ENCODE assay signal across 8 cellular contexts in genomic region chr21:32727478-32727727, GRCh38. TPM values are rescaled to one million over a fixed set of nuclear protein-coding genes. Genes with fewer than 3 reads are reported as not detected.
A peak's percentile ranks its signal among the peaks of the same experiment; 100 is the strongest.
DNase-seq lines count a peak whose midpoint lies in the region; ATAC-seq and TF ChIP-seq lines count a peak whose summit lies in the region.

No MANE protein-coding gene starts in this region.

- H3K36me3 ChIP-seq in KOPT-K1 (ENCODE audit: insufficient read depth, low read length), result peaks cover 16% of the 10 kb centered on the region

- no peaks in the 10 kb centered on the region for H3K36me3 Mint-ChIP-seq in natural killer cell

- DNase-seq in AG04450 (ENCODE audit: low read depth, low spot score) (no peak), natural killer cell (no peak), iPS-NIHi7 (ENCODE audit: extremely low spot score) (no peak), NCI-H146 (lab: John Stamatoyannopoulos, UW) (no peak)

- peak overlapping the region; percentile 95 for H3K4me3 Mint-ChIP-seq in natural killer cell

- H3K27me3 Mint-ChIP-seq in natural killer cell (ENCODE audit: low read depth in 2 of 2), result no peaks in the 10 kb centered on the region

- H3K9me3 ChIP-seq in AG04450 (ENCODE audit: control insufficient read depth, insufficient read depth, low read length), result no peaks in the 10 kb centered on the region; the same call in 1 of the 2 replicates
- no peaks in the 10 kb centered on the region for H3K9me3 ChIP-seq in KOPT-K1 (ENCODE audit: insufficient read depth, low read length, poor library complexity, severe bottlenecking)

- peak overlapping the region; percentile 85 to 96 for H3K27ac Mint-ChIP-seq in natural killer cell

- no peaks in the 10 kb centered on the region for H3K9me3 Mint-ChIP-seq in natural killer cell

- TF ChIP-seq CTCF in AG04450 (IDR thresholded peaks at IDR 0.05; ENCODE audit: low read depth, low read length) (no peak), natural killer cell (IDR thresholded peaks at IDR 0.05) (no peak)

- peaks cover 31 to 32% of the 10 kb centered on the region in 2 donors for H3K4me1 Mint-ChIP-seq in natural killer cell

- H3K27ac ChIP-seq in AG04450 (ENCODE audit: low read depth, low read length) (peak overlapping the region; percentile 75), KOPT-K1 (ENCODE audit: low read depth, low read length, poor library complexity, severe bottlenecking) (peak overlapping the region; percentile 80), cingulate gyrus (ENCODE audit: low read depth, low read length) (peak overlapping the region; percentile 79)

- CTCF ChIA-PET in AG04450 (lab: Charles Lee), result interaction anchor here (0.6 to 1.1 kb wide), 3 partner anchors 70 to 127 kb away, joined by 3 to 6 read pairs (median 4); no protein-coding TSS in a partner anchor

- H3K4me3 ChIP-seq in AG04450 (ENCODE audit: low read depth, low read length), result peak overlapping the region; percentile 90

- ATAC-seq in GM19468 (IDR thresholded peaks at IDR 0.05; ENCODE audit: extremely low read depth, unreplicated experiment) (peak; percentile 4), natural killer cell (peak in 1 of 3 donors; percentile 7), HG03025 (IDR thresholded peaks at IDR 0.05; ENCODE audit: low FRiP score, unreplicated experiment) (no peak)

- H3K27me3 ChIP-seq in AG04450 (ENCODE audit: control insufficient read depth, insufficient read depth, low read length), result no peaks in the 10 kb centered on the region

- POLR2A ChIA-PET in AG04450 (lab: Yijun Ruan, JAX), result interaction anchor here (0.9 to 2.0 kb wide), 5 partner anchors 11 to 752 kb away, joined by 4 to 27 read pairs (median 4); partner anchors contain the start of genes CFAP298, PAXBP1 and TMEM50B

- intact Hi-C loops in natural killer cell (cut with micrococcal nuclease), result loop anchor here (5.0 kb wide), 1 partner anchor 915 kb away; the partner anchor contains the start of genes CRYZL1 and ITSN1

RNA-seq across cellular contexts. Expression of gene SYNJ1, which starts 0.4 kb away (rescaled TPM):
- polyA plus RNA-seq in AG04450 (2011; rRNA removed), result 5.6 and 7.3 TPM in 2 replicates
- polyA minus RNA-seq in AG04450 (2011; rRNA and poly(A)+ RNA removed), result 5.7 and 9.9 TPM in 2 replicates
- 10 to 100 TPM; 16.2 to 22.4 (median 20.1) TPM for total RNA-seq in natural killer cell

RNA-seq across cellular contexts. Expression of gene PAXBP1, which starts 44.2 kb away (rescaled TPM):
- polyA plus RNA-seq in AG04450 (2011; rRNA removed), result 21.6 and 30.3 TPM in 2 replicates
- 9.4 and 17.2 TPM in 2 replicates for polyA minus RNA-seq in AG04450 (2011; rRNA and poly(A)+ RNA removed)
- total RNA-seq in natural killer cell, result 10 to 100 TPM; 54.5 to 70.7 (median 65.4) TPM
